Comparison of ENCODE assay signal across 24 cellular contexts in the genomic region with DNA sequence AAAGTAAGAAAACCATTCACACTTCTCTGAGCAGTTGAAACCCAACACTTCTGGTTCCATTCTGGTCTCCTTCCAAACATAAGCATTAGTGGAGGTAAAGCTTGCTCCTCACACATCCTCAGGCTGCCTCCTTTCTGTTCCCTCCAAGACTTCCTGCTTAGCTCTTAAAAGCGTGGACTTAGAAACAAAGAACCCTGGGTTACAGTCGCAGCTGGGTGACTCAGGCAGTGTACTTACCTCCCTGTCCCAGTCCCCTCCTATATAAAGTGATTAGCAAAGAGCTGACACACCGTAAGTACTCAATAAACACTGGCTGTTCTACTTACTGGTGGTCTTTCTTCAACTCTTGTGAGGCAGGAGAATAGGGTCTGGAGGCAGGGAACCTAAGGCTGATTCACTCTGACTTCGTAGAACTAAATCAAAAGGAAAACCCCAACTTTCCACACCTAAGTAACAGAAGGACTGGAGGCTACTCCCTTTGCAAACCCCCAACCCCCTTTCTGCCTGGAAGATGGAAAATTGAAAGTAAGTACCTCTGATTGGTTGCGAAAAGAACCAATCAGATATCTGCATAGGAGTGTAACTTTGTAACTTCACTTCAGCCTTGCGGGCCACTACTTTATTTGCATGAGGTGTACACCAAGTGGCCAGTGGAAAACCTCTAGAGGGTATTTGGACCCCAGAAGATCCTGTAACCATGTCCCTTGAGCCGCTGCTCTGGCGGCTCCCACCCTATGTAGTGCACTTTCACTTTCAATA.
DNase-seq lines count a peak whose midpoint lies in the region; ATAC-seq, FAIRE-seq and TF ChIP-seq lines count a peak whose summit lies in the region.
"Had no signal": no experiment of that assay in that cellular context is flagged by ENCODE, and none has a peak within 500 bp of the region (broad histone marks: within the 10 kb centered on the region; RNA-seq: fewer than 3 reads in every experiment).

No MANE protein-coding gene starts in this region.

- TF ChIP-seq CTCF in lower leg skin (IDR thresholded peaks at IDR 0.05) (no peak), kidney (IDR thresholded peaks at IDR 0.05; ENCODE audit: borderline replicate concordance, extremely low read depth, insufficient read depth) (no peak)

- H3K79me2 ChIP-seq in ACC112 (ENCODE audit: control insufficient read depth, insufficient read depth, low read length, unreplicated experiment): no peaks in the 10 kb centered on the region

- H3K4me1 ChIP-seq in ACC112 (ENCODE audit: control insufficient read depth, insufficient read depth, low read length, unreplicated experiment): no peaks in the 10 kb centered on the region
- H3K4me1 ChIP-seq in kidney (ENCODE audit: control insufficient read depth in 1 of 2, insufficient read depth in 1 of 2, low read depth in 1 of 2, low read length in 2 of 2): no peaks in the 10 kb centered on the region
- H3K4me1 ChIP-seq: ascending aorta, gastrocnemius medialis had no signal

- no peaks in the 10 kb centered on the region for H3K9me3 Mint-ChIP-seq in memory B cell
- no peaks in the 10 kb centered on the region for H3K9me3 Mint-ChIP-seq in T-helper 2 cell treated with Interferon-gamma antibody and Interleukin-4, amounts not matched to agents 5 μg/mL and 100 μg/mL, for 36 hours
- H3K9me3 Mint-ChIP-seq: central memory CD8-positive, alpha-beta T cell had no signal

- DNase-seq in HCEC 1CT (peak; percentile 27), RPMI7951 (ENCODE audit: low read depth) (peak; percentile 62), memory B cell (ENCODE audit: low spot score in 2 of 2) (no peak), lower leg skin (ENCODE audit: low spot score in 2 of 2) (no peak), kidney (no peak), NCI-H1436 (lab: John Stamatoyannopoulos, UW) (no peak)
- DNase-seq in T-helper 2 cell treated with Interferon-gamma antibody and Interleukin-4, amounts not matched to agents 5 μg/mL and 100 μg/mL, for 36 hours (ENCODE audit: low spot score): no peak
- DNase-seq: activated CD8-positive, alpha-beta memory T cell treated with anti-CD3 and anti-CD28 coated beads for 24 hours; activated naive CD4-positive, alpha-beta T cell treated with anti-CD3 and anti-CD28 coated beads, Interleukin-2, amount 50 U/mL, for 16 hours; activated T-cell treated with anti-CD3 and anti-CD28 coated beads, Interleukin-2, amount 50 U/mL, for 48 hours; gastrocnemius medialis; GF-D8; GOT3; NCI-H146; NCI-H2171 treated with DMSO at 0.1 percent for 48 hours; NCI-H526 treated with DMSO at 0.1 percent for 48 hours; nucleus accumbens; retina had no signal

- H3K27ac ChIP-seq in ACC112 (ENCODE audit: low read depth, low read length): no peak overlapping the region
- no peak overlapping the region for H3K27ac ChIP-seq in kidney (ENCODE audit: low read depth in 2 of 2, low read length in 2 of 2)
- H3K27ac ChIP-seq: ascending aorta, gastrocnemius medialis had no signal

- H3K36me3 Mint-ChIP-seq in memory B cell: no peaks in the 10 kb centered on the region
- H3K36me3 Mint-ChIP-seq in T-helper 2 cell treated with Interferon-gamma antibody and Interleukin-4, amounts not matched to agents 5 μg/mL and 100 μg/mL, for 36 hours (ENCODE audit: low read depth): no peaks in the 10 kb centered on the region
- H3K36me3 Mint-ChIP-seq: CD14-positive monocyte had no signal

- peaks cover 3% of the 10 kb centered on the region; the same call in 1 of the 2 replicates for H3K27me3 ChIP-seq in ACC112 (ENCODE audit: insufficient read depth, low read length)
- H3K27me3 ChIP-seq: ascending aorta, gastrocnemius medialis had no signal

- intact Hi-C loops in lower leg skin (cut with DNase I; ENCODE audit: low total_unique reads): no loop called here
- intact Hi-C loops in kidney (cut with DNase I): no loop called here

- H3K4me3 Mint-ChIP-seq in memory B cell: peak overlapping the region; percentile 62
- no peak overlapping the region for H3K4me3 Mint-ChIP-seq in T-helper 2 cell treated with Interferon-gamma antibody and Interleukin-4, amounts not matched to agents 5 μg/mL and 100 μg/mL, for 36 hours
- H3K4me3 Mint-ChIP-seq: CD14-positive monocyte; central memory CD8-positive, alpha-beta T cell had no signal

- H3K9ac ChIP-seq in kidney (ENCODE audit: low read length in 2 of 2): no peak overlapping the region

- H3K9me3 ChIP-seq in kidney (ENCODE audit: control insufficient read depth in 1 of 2, low read length in 2 of 2): no peaks in the 10 kb centered on the region
- H3K9me3 ChIP-seq: ascending aorta, gastrocnemius medialis had no signal

- H3K27ac Mint-ChIP-seq in memory B cell: peak overlapping the region; percentile 51
- no peak overlapping the region for H3K27ac Mint-ChIP-seq in T-helper 2 cell treated with Interferon-gamma antibody and Interleukin-4, amounts not matched to agents 5 μg/mL and 100 μg/mL, for 36 hours
- H3K27ac Mint-ChIP-seq: CD14-positive monocyte had no signal

- no peaks in the 10 kb centered on the region for H3K4me1 Mint-ChIP-seq in memory B cell
- H3K4me1 Mint-ChIP-seq in T-helper 2 cell treated with Interferon-gamma antibody and Interleukin-4, amounts not matched to agents 5 μg/mL and 100 μg/mL, for 36 hours (ENCODE audit: low read depth): no peaks in the 10 kb centered on the region
- H3K4me1 Mint-ChIP-seq: CD14-positive monocyte; central memory CD8-positive, alpha-beta T cell had no signal

- TF ChIP-seq POLR2A in lower leg skin (IDR thresholded peaks at IDR 0.05): no peak

- peak overlapping the region; percentile 51 for H2AFZ ChIP-seq in ACC112 (ENCODE audit: low read length, unreplicated experiment)

- 86 to 89% methylated on average over 8 of the region's 8 CpGs for WGBS in lower leg skin, 2 donors

- H3K36me3 ChIP-seq in ACC112 (ENCODE audit: insufficient read depth, low read length) (no peaks in the 10 kb centered on the region), kidney (ENCODE audit: control insufficient read depth in 1 of 2, insufficient read depth in 2 of 2, low read length in 2 of 2) (no peaks in the 10 kb centered on the region)
- H3K36me3 ChIP-seq: ascending aorta, gastrocnemius medialis had no signal

- no peak for FAIRE-seq in kidney (lab: Jason Lieb, UNC)
- FAIRE-seq: D721Med, GM12892 had no signal

- peaks cover 2% of the 10 kb centered on the region for H3K27me3 Mint-ChIP-seq in memory B cell
- no peaks in the 10 kb centered on the region for H3K27me3 Mint-ChIP-seq in T-helper 2 cell treated with Interferon-gamma antibody and Interleukin-4, amounts not matched to agents 5 μg/mL and 100 μg/mL, for 36 hours (ENCODE audit: low read depth)
- H3K27me3 Mint-ChIP-seq: central memory CD8-positive, alpha-beta T cell had no signal

- peak; percentile 21 for ATAC-seq in memory B cell (ENCODE audit: low read depth)
- ATAC-seq: gastrocnemius medialis had no signal

- H3K4me3 ChIP-seq in ACC112 (ENCODE audit: low read depth, low read length) (peak overlapping the region; percentile 64), lower leg skin (ENCODE audit: low read depth, poor library complexity, severe bottlenecking) (no peak overlapping the region), kidney (ENCODE audit: low read length in 2 of 2) (no peak overlapping the region)
- H3K4me3 ChIP-seq: ascending aorta, gastrocnemius medialis had no signal

Comparison
In these comparisons a context has a peak if more than half of its experiments do, and no peak if none do; other contexts are left out.
1. DNase-seq: peak in HCEC 1CT (single experiment) and RPMI7951 (single experiment); none in memory B cell (0 of 2), lower leg skin (0 of 2), kidney (single experiment), T-helper 2 cell treated with Interferon-gamma antibody and Interleukin-4, amounts not matched to agents 5 μg/mL and 100 μg/mL, for 36 hours (single experiment) and NCI-H1436 (single experiment).